12 cellular contexts compared by ENCODE assay signal in genomic region chr12:25495336-25496097, GRCh38. TPM values are rescaled to one million over a fixed set of nuclear protein-coding genes. Genes with fewer than 3 reads are reported as not detected.
A peak's percentile ranks its signal among the peaks of the same experiment; 100 is the strongest.
DNase-seq lines count a peak whose midpoint lies in the region; ATAC-seq and TF ChIP-seq lines count a peak whose summit lies in the region.
"Had no signal": no experiment of that assay in that cellular context is flagged by ENCODE, and none has a peak within 500 bp of the region (broad histone marks: within the 10 kb centered on the region; RNA-seq: fewer than 3 reads in every experiment).

No MANE protein-coding gene starts in this region.

- H3K4me3 ChIP-seq in epithelial cell of esophagus (ENCODE audit: low read length) (no peak overlapping the region), testis (no peak overlapping the region)
- H3K4me3 ChIP-seq: esophagus muscularis mucosa had no signal

- DNase-seq in EH (ENCODE audit: low read depth) (peak; percentile 90), NCI-H460 (ENCODE audit: extremely low read depth, low read depth) (peak; percentile 17), epithelial cell of esophagus (ENCODE audit: low read depth) (peak; percentile 86), non-pigmented ciliary epithelial cell (ENCODE audit: low read depth) (peak; percentile 74), testis (no peak), DMS79 (lab: John Stamatoyannopoulos, UW) (no peak), NCI-H1092 (lab: John Stamatoyannopoulos, UW) (no peak)
- DNase-seq: activated naive CD8-positive, alpha-beta T cell treated with anti-CD3 and anti-CD28 coated beads, Interleukin-2, amount 50 U/mL, for 24 hours; NCI-H187; small intestine had no signal

- no peak overlapping the region for H3K27ac ChIP-seq in testis
- H3K27ac ChIP-seq: esophagus muscularis mucosa had no signal

- intact Hi-C loops in testis (cut with DNase I; ENCODE audit: low total_unique reads): no loop called here

- no peak for TF ChIP-seq POLR2A in testis (IDR thresholded peaks at IDR 0.05)

- H3K9me3 ChIP-seq in testis: no peaks in the 10 kb centered on the region

- WGBS in testis, 2 donors: 72 to 88% methylated on average over 1 of the region's 1 CpG

- no peak for ATAC-seq in GM19463 (IDR thresholded peaks at IDR 0.05; ENCODE audit: unreplicated experiment)
- ATAC-seq: activated naive CD8-positive, alpha-beta T cell treated with anti-CD3 and anti-CD28 coated beads, Interleukin-2, amount 50 U/mL, for 24 hours had no signal

- no peaks in the 10 kb centered on the region for H3K4me1 ChIP-seq in testis

- H3K36me3 ChIP-seq in testis (ENCODE audit: low read depth, missing control alignments): no peaks in the 10 kb centered on the region
- H3K36me3 ChIP-seq: esophagus muscularis mucosa had no signal

- no peaks in the 10 kb centered on the region for H3K27me3 ChIP-seq in testis
- H3K27me3 ChIP-seq: esophagus muscularis mucosa had no signal

- no peak for TF ChIP-seq CTCF in epithelial cell of esophagus (IDR thresholded peaks at IDR 0.05; ENCODE audit: insufficient read depth, low read depth, low read length, missing control alignments)
- no peak for TF ChIP-seq CTCF in testis (IDR thresholded peaks at IDR 0.05)

RNA-seq across cellular contexts. Expression of gene LMNTD1, which starts 57.6 kb away (rescaled TPM):
- 0.15 TPM in 1 of 2 replicates, not detected in the other for total RNA-seq in NCI-H460 (2014; rRNA removed; shearing (Covaris generic))
- polyA plus RNA-seq in NCI-H460 (2014; cell fraction: nucleus; rRNA removed): 0.12 TPM in 1 of 2 replicates, not detected in the other
- 10 to 100 TPM; 10.8 to 18.7 TPM for total RNA-seq in testis
- polyA plus RNA-seq in testis (ENCODE audit: insufficient read depth, low read depth, low replicate concordance): 22.9 TPM
- polyA plus RNA-seq: small intestine had no signal

Comparison
In these comparisons a context has a peak if more than half of its experiments do, and no peak if none do; other contexts are left out.
1. DNase-seq: peak in EH (single experiment), NCI-H460 (single experiment), epithelial cell of esophagus (single experiment) and non-pigmented ciliary epithelial cell (single experiment); none in testis (single experiment), DMS79 (single experiment) and NCI-H1092 (single experiment).